Comparison of ENCODE assay signal across 20 cellular contexts in the genomic region with DNA sequence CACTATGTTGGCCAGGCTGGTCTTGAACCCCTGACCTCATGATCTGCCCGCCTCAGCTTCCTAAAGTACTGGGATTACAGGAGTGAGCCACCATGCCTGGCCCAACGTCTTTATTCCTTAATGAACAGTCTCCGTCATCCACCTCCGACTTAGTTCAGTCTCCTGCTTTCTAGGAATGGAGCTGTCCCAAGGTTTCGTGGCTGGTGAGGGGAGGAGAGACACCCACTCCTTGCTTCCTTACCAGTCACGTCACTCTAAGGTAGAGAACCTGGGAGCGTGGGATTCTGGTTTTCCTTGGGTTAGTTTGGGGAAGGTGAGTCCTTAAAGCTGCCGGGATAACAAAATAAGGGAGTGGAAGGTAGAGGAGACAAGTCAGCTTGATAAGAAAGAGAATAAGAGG. TPM values are rescaled to one million over a fixed set of nuclear protein-coding genes. Genes with fewer than 3 reads are reported as not detected.
DNase-seq lines count a peak whose midpoint lies in the region; ATAC-seq and TF ChIP-seq lines count a peak whose summit lies in the region.
"Had no signal": no experiment of that assay in that cellular context is flagged by ENCODE, and none has a peak within 500 bp of the region (broad histone marks: within the 10 kb centered on the region; RNA-seq: fewer than 3 reads in every experiment).

No MANE protein-coding gene starts in this region.

- H3K36me3 ChIP-seq in endodermal cell (ENCODE audit: control insufficient read depth, insufficient read depth, low read length) (no peaks in the 10 kb centered on the region), neural cell (ENCODE audit: insufficient read depth, low read length) (no peaks in the 10 kb centered on the region), thyroid gland (no peaks in the 10 kb centered on the region)
- H3K36me3 ChIP-seq: BLaER1 treated with 17β-estradiol and CSF1 and Interleukin-3, amounts not matched to agents 10 nM and 100 nM; left ventricle myocardium inferior; upper lobe of right lung had no signal

- H3K4me1 ChIP-seq in endodermal cell (ENCODE audit: control insufficient read depth, insufficient read depth, low read length) (no peaks in the 10 kb centered on the region), thyroid gland (peaks cover 0 to 4% of the 10 kb centered on the region in 2 donors)
- H3K4me1 ChIP-seq: left ventricle myocardium inferior, upper lobe of right lung had no signal

- ATAC-seq in GM18517 (IDR thresholded peaks at IDR 0.05; ENCODE audit: unreplicated experiment) (no peak), left colon (no peak), GM21390 (IDR thresholded peaks at IDR 0.05; ENCODE audit: unreplicated experiment) (no peak)
- ATAC-seq: upper lobe of right lung had no signal

- DNase-seq in amniotic epithelial cell (ENCODE audit: low read depth) = peak; percentile 74
- no peak for DNase-seq in endodermal cell
- DNase-seq in type B pancreatic cell (ENCODE audit: extremely low spot score, unreplicated experiment) = no peak
- DNase-seq in left colon = no peak
- DNase-seq in thyroid gland = no peak
- DNase-seq: activated CD4-positive, alpha-beta T cell treated with anti-CD3 and anti-CD28 coated beads, Interleukin-2, amount 10 ng/mL, durations not matched to agents 7 days and 5 days; activated gamma-delta T cell; activated naive CD8-positive, alpha-beta T cell treated with anti-CD3 and anti-CD28 coated beads, Interleukin-2, amount 10 ng/mL, durations not matched to agents 7 days and 5 days; activated T-cell treated with anti-CD3 and anti-CD28 coated beads, Interleukin-2, amount 50 U/mL, for 1 hour; left ventricle myocardium inferior; NCI-H2171; stimulated activated CD4-positive, alpha-beta T cell treated with anti-CD3 and anti-CD28 coated beads, Interleukin-15, amount 100 ng/mL, for 24 hours; stimulated activated CD4-positive, alpha-beta T cell treated with anti-CD3 and anti-CD28 coated beads, Interleukin-4, amount 100 ng/mL, for 4 hours; SW 1271; upper lobe of right lung had no signal

- WGBS in endodermal cell (ENCODE audit: insufficient coverage in 1 of 2, insufficient read length in 1 of 2), 2 experiments = 64 to 84% methylated on average over 4 to 8 of the region's 8 CpGs
- 83 to 84% methylated on average over 8 of the region's 8 CpGs for WGBS in thyroid gland, 2 donors

- H3K4me3 Mint-ChIP-seq in endodermal cell = no peak overlapping the region
- H3K4me3 Mint-ChIP-seq in type B pancreatic cell = no peak overlapping the region
- H3K4me3 Mint-ChIP-seq: activated CD4-positive, alpha-beta T cell treated with anti-CD3 and anti-CD28 coated beads, Interleukin-2, amount 10 ng/mL, durations not matched to agents 7 days and 5 days; activated naive CD8-positive, alpha-beta T cell treated with anti-CD3 and anti-CD28 coated beads, Interleukin-2, amount 10 ng/mL, durations not matched to agents 7 days and 5 days; WTC11 had no signal

- H3K27me3 Mint-ChIP-seq in endodermal cell (ENCODE audit: insufficient read depth) = peaks cover 1% of the 10 kb centered on the region
- no peaks in the 10 kb centered on the region for H3K27me3 Mint-ChIP-seq in type B pancreatic cell
- H3K27me3 Mint-ChIP-seq: activated CD4-positive, alpha-beta T cell treated with anti-CD3 and anti-CD28 coated beads, Interleukin-2, amount 10 ng/mL, durations not matched to agents 7 days and 5 days had no signal

- intact Hi-C loops in left colon (cut with DNase I, micrococcal nuclease) = no loop called here
- intact Hi-C loops in thyroid gland (cut with DNase I) = no loop called here

- H3K9me3 ChIP-seq in endodermal cell (ENCODE audit: control insufficient read depth, low read length) = no peaks in the 10 kb centered on the region
- no peaks in the 10 kb centered on the region for H3K9me3 ChIP-seq in neural cell (ENCODE audit: low read length)
- H3K9me3 ChIP-seq in thyroid gland = no peaks in the 10 kb centered on the region
- H3K9me3 ChIP-seq: BLaER1 treated with 17β-estradiol and CSF1 and Interleukin-3, amounts not matched to agents 10 nM and 100 nM; left ventricle myocardium inferior; upper lobe of right lung had no signal

- H2AFZ ChIP-seq in neural cell (ENCODE audit: low read depth, low read length) = peak overlapping the region; percentile 15

- no peaks in the 10 kb centered on the region for H3K27me3 ChIP-seq in endodermal cell (ENCODE audit: control insufficient read depth, insufficient read depth, low read length, poor library complexity, severe bottlenecking)
- H3K27me3 ChIP-seq in neural cell (ENCODE audit: insufficient read depth, low read depth, low read length) = no peaks in the 10 kb centered on the region
- H3K27me3 ChIP-seq in thyroid gland = no peaks in the 10 kb centered on the region
- H3K27me3 ChIP-seq: BLaER1 treated with 17β-estradiol and CSF1 and Interleukin-3, amounts not matched to agents 10 nM and 100 nM; upper lobe of right lung had no signal

- H3K9ac ChIP-seq in endodermal cell (ENCODE audit: extremely low read depth, low read length, poor library complexity, severe bottlenecking) = no peak overlapping the region
- H3K9ac ChIP-seq in neural cell (ENCODE audit: low read length) = peak overlapping the region; percentile 10
- H3K9ac ChIP-seq: BLaER1 treated with 17β-estradiol and CSF1 and Interleukin-3, amounts not matched to agents 10 nM and 100 nM had no signal

- H3K36me3 Mint-ChIP-seq in endodermal cell (ENCODE audit: low read depth) (no peaks in the 10 kb centered on the region), type B pancreatic cell (no peaks in the 10 kb centered on the region)
- H3K36me3 Mint-ChIP-seq: activated naive CD8-positive, alpha-beta T cell treated with anti-CD3 and anti-CD28 coated beads, Interleukin-2, amount 10 ng/mL, durations not matched to agents 7 days and 5 days; WTC11 had no signal

- H3K27ac ChIP-seq in endodermal cell (ENCODE audit: low read depth, low read length) (peak overlapping the region; percentile 81), neural cell (ENCODE audit: low read length) (peak overlapping the region; percentile 42), thyroid gland (no peak overlapping the region)
- H3K27ac ChIP-seq: BLaER1 treated with 17β-estradiol and CSF1 and Interleukin-3, amounts not matched to agents 10 nM and 100 nM; left ventricle myocardium inferior; upper lobe of right lung had no signal

- H3K9me3 Mint-ChIP-seq in endodermal cell (no peaks in the 10 kb centered on the region), type B pancreatic cell (no peaks in the 10 kb centered on the region)
- H3K9me3 Mint-ChIP-seq: activated CD4-positive, alpha-beta T cell treated with anti-CD3 and anti-CD28 coated beads, Interleukin-2, amount 10 ng/mL, durations not matched to agents 7 days and 5 days; activated naive CD8-positive, alpha-beta T cell treated with anti-CD3 and anti-CD28 coated beads, Interleukin-2, amount 10 ng/mL, durations not matched to agents 7 days and 5 days; WTC11 had no signal

- H3F3A ChIP-seq in neural cell (ENCODE audit: insufficient read depth, low read length, poor library complexity, severe bottlenecking) = no peaks in the 10 kb centered on the region

- TF ChIP-seq RAD21 in neural cell (conservative IDR thresholded peaks at IDR 0.05) = no peak

- no peak overlapping the region for H3K4me2 ChIP-seq in neural cell (ENCODE audit: low read length)
- H3K4me2 ChIP-seq: BLaER1 treated with 17β-estradiol and CSF1 and Interleukin-3, amounts not matched to agents 10 nM and 100 nM had no signal

- no peaks in the 10 kb centered on the region for H3K79me2 ChIP-seq in neural cell (replicated peaks; ENCODE audit: insufficient read depth, low read length)

- H3K27ac Mint-ChIP-seq in endodermal cell (peak overlapping the region; percentile 7), type B pancreatic cell (peak overlapping the region; percentile 70)
- H3K27ac Mint-ChIP-seq: activated CD4-positive, alpha-beta T cell treated with anti-CD3 and anti-CD28 coated beads, Interleukin-2, amount 10 ng/mL, durations not matched to agents 7 days and 5 days; activated naive CD8-positive, alpha-beta T cell treated with anti-CD3 and anti-CD28 coated beads, Interleukin-2, amount 10 ng/mL, durations not matched to agents 7 days and 5 days; WTC11 had no signal

- H4K20me1 ChIP-seq in neural cell (ENCODE audit: insufficient read depth) = no peaks in the 10 kb centered on the region
- H4K20me1 ChIP-seq: BLaER1 treated with 17β-estradiol and CSF1 and Interleukin-3, amounts not matched to agents 10 nM and 100 nM had no signal

- no peak overlapping the region for H3K4me3 ChIP-seq in endodermal cell (ENCODE audit: low read length)
- H3K4me3 ChIP-seq in neural cell (ENCODE audit: low read length) = no peak overlapping the region
- no peak overlapping the region for H3K4me3 ChIP-seq in thyroid gland (replicated peaks in 1 of 3)
- H3K4me3 ChIP-seq: BLaER1 treated with 17β-estradiol and CSF1 and Interleukin-3, amounts not matched to agents 10 nM and 100 nM; left ventricle myocardium inferior; upper lobe of right lung had no signal

- H3K4me1 Mint-ChIP-seq in endodermal cell (peaks cover 14% of the 10 kb centered on the region), type B pancreatic cell (ENCODE audit: unreplicated experiment) (peaks cover 25% of the 10 kb centered on the region)
- H3K4me1 Mint-ChIP-seq: activated CD4-positive, alpha-beta T cell treated with anti-CD3 and anti-CD28 coated beads, Interleukin-2, amount 10 ng/mL, durations not matched to agents 7 days and 5 days had no signal

- H3K9me2 ChIP-seq in neural cell (ENCODE audit: insufficient read depth, low read length) = no peaks in the 10 kb centered on the region

- TF ChIP-seq EP300 in neural cell (conservative IDR thresholded peaks at IDR 0.05; ENCODE audit: poor library complexity, severe bottlenecking) = no peak

- TF ChIP-seq CTCF in endodermal cell (conservative IDR thresholded peaks at IDR 0.05) (no peak), neural cell (IDR thresholded peaks at IDR 0.05; ENCODE audit: poor library complexity, severe bottlenecking) (no peak), type B pancreatic cell (conservative IDR thresholded peaks at IDR 0.05) (no peak), thyroid gland (IDR thresholded peaks at IDR 0.05) (no peak)

- TF ChIP-seq POLR2A in thyroid gland (IDR thresholded peaks at IDR 0.05) = no peak

TF ChIP-seq in neural cell, 6 proteins besides CTCF, POLR2A, EP300 and RAD21 (continues in another document):
- no peak for TF ChIP-seq POLR2AphosphoS5 (IDR thresholded peaks at IDR 0.05)
- no peak for TF ChIP-seq EZH2 (IDR thresholded peaks at IDR 0.05; ENCODE audit: borderline replicate concordance, insufficient read depth, low read length, poor library complexity, severe bottlenecking)
- no peak for TF ChIP-seq SMC3 (conservative IDR thresholded peaks at IDR 0.05; ENCODE audit: poor library complexity)
- TF ChIP-seq TAF1 (IDR thresholded peaks at IDR 0.05; ENCODE audit: low read depth) = no peak
- no peak for TF ChIP-seq MXI1 (conservative IDR thresholded peaks at IDR 0.05; ENCODE audit: poor library complexity, severe bottlenecking)

RNA-seq across cellular contexts. Expression of gene ATP2B4, which starts 55.0 kb away (rescaled TPM):
- total RNA-seq in endodermal cell = 10 to 100 TPM; 34.9 to 60.0 TPM
- polyA plus RNA-seq in endodermal cell (2013, experiment 1 of 2) = 67.4 TPM
- 64.6 TPM for polyA plus RNA-seq in endodermal cell (2013, experiment 2 of 2)
- 1.4 and 2.9 TPM in 2 replicates for polyA plus RNA-seq in neural cell
- 11.3 and 11.4 TPM in 2 replicates for polyA minus RNA-seq in neural cell
- 89.6 and 91.6 TPM in 2 replicates for total RNA-seq in type B pancreatic cell (ENCODE audit: low replicate concordance)
- 10 to 100 TPM; 17.4 to 55.8 TPM for total RNA-seq in left colon
- 10 to 100 TPM; 41.3 to 46.1 (median 42.7) TPM for total RNA-seq in thyroid gland

Comparison
In these comparisons a context has a peak if more than half of its experiments do, and no peak if none do; other contexts are left out.
1. H3K27ac ChIP-seq: peak in endodermal cell (single experiment) and neural cell (single experiment); none in thyroid gland (0 of 3).